In the genomic region with DNA sequence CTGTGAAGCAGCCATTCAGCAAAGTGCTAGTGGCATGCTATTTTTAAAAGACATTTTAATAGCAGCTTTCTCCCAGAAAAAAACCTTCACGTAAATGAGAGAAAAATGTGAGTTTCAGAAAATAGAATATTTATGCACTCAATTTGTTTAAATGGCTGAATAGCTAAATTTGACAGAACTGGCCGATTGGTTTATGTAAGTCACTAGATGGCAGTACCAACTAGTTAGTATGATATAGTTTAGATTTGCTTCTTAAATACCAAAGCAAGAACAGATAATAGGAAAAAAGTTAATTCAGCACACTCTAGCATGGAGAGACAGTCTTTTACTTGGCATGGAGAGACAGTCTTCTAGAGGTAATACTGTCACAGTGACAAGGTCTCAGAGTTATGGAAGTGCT, we compare ENCODE assay signal across 11 cellular contexts.
A peak's percentile ranks its signal among the peaks of the same experiment; 100 is the strongest.
DNase-seq lines count a peak whose midpoint lies in the region; ATAC-seq and TF ChIP-seq lines count a peak whose summit lies in the region.
"Had no signal": no experiment of that assay in that cellular context is flagged by ENCODE, and none has a peak within 500 bp of the region (broad histone marks: within the 10 kb centered on the region; RNA-seq: fewer than 3 reads in every experiment).

No MANE protein-coding gene starts in this region.

- 10% methylated on average over 2 of the region's 2 CpGs for WGBS in mammary epithelial cell (ENCODE audit: low coverage, missing lambda C conversion rate)

- no peaks in the 10 kb centered on the region for H3K79me2 ChIP-seq in mammary epithelial cell (ENCODE audit: insufficient read depth, low read length)

- in situ Hi-C loops in mammary epithelial cell (cut with MboI; ENCODE audit: low sequenced_read_pairs in 2 of 2), result no loop called here

- H3K36me3 ChIP-seq in mammary epithelial cell (ENCODE audit: insufficient read depth, low read length), result no peaks in the 10 kb centered on the region
- H3K36me3 ChIP-seq: BLaER1 had no signal

- no peak overlapping the region for H3K4me3 ChIP-seq in mammary epithelial cell (replicated peaks in 1 of 3; ENCODE audit: insufficient read depth in 1 of 3, low read depth in 2 of 3, low read length in 3 of 3)
- H3K4me3 ChIP-seq: BLaER1 had no signal

- no peaks in the 10 kb centered on the region for H3K4me1 Mint-ChIP-seq in osteocyte (ENCODE audit: unreplicated experiment)
- no peaks in the 10 kb centered on the region for H3K4me1 Mint-ChIP-seq in activated CD4-positive, alpha-beta memory T cell treated with anti-CD3 and anti-CD28 coated beads, Interleukin-2, amount 10 ng/mL, durations not matched to agents 7 days and 5 days
- H3K4me1 Mint-ChIP-seq: activated T-helper 17 cell treated with anti-CD3 and anti-CD28 coated beads, Interleukin-2, amount 50 U/mL, for 72 hours had no signal

- CTCF ChIA-PET in mammary epithelial cell (lab: Charles Lee; ENCODE audit: low non-redundant PET), result no interaction called here
- CTCF ChIA-PET in activated CD4-positive, alpha-beta memory T cell treated with anti-CD3 and anti-CD28 coated beads, Interleukin-2, amount 10 ng/mL, durations not matched to agents 7 days and 5 days (lab: Charles Lee), result interaction anchor here (0.9 kb wide), 1 partner anchor 70 kb away, joined by 4 read pairs; no protein-coding TSS in a partner anchor

- POLR2A ChIA-PET in activated CD4-positive, alpha-beta memory T cell treated with anti-CD3 and anti-CD28 coated beads, Interleukin-2, amount 10 ng/mL, durations not matched to agents 7 days and 5 days (lab: Charles Lee), result no interaction called here

- intact Hi-C loops in mammary epithelial cell (cut with micrococcal nuclease), result no loop called here

- H3K9me3 Mint-ChIP-seq in osteocyte (ENCODE audit: unreplicated experiment), result no peaks in the 10 kb centered on the region
- H3K9me3 Mint-ChIP-seq in activated CD4-positive, alpha-beta memory T cell treated with anti-CD3 and anti-CD28 coated beads, Interleukin-2, amount 10 ng/mL, durations not matched to agents 7 days and 5 days, result no peaks in the 10 kb centered on the region
- H3K9me3 Mint-ChIP-seq: activated T-helper 17 cell treated with anti-CD3 and anti-CD28 coated beads, Interleukin-2, amount 50 U/mL, for 72 hours had no signal

- peaks cover 3% of the 10 kb centered on the region for H3K27me3 ChIP-seq in mammary epithelial cell (ENCODE audit: insufficient read depth, low read length)
- H3K27me3 ChIP-seq: BLaER1 had no signal

- peaks cover 27% of the 10 kb centered on the region for H3K27me3 Mint-ChIP-seq in osteocyte (ENCODE audit: unreplicated experiment)
- H3K27me3 Mint-ChIP-seq in activated CD4-positive, alpha-beta memory T cell treated with anti-CD3 and anti-CD28 coated beads, Interleukin-2, amount 10 ng/mL, durations not matched to agents 7 days and 5 days, result peaks cover 6% of the 10 kb centered on the region

- DNase-seq in NCI-H1694 treated with DMSO at 0.1 percent for 48 hours (lab: John Stamatoyannopoulos, UW), result peak; percentile 33
- no peak for DNase-seq in NCI-H1694 (lab: John Stamatoyannopoulos, UW)
- DNase-seq in NAMALWA (ENCODE audit: low spot score), result peak; percentile 26
- no peak for DNase-seq in mammary epithelial cell
- DNase-seq in osteocyte (ENCODE audit: extremely low spot score, unreplicated experiment), result no peak
- no peak for DNase-seq in activated CD4-positive, alpha-beta memory T cell treated with anti-CD3 and anti-CD28 coated beads, Interleukin-2, amount 10 ng/mL, durations not matched to agents 7 days and 5 days
- DNase-seq: right cardiac atrium had no signal

- no peaks in the 10 kb centered on the region for H3K4me1 ChIP-seq in mammary epithelial cell (ENCODE audit: insufficient read depth, low read length)

- H3K27ac Mint-ChIP-seq in osteocyte (ENCODE audit: unreplicated experiment), result no peak overlapping the region
- no peak overlapping the region for H3K27ac Mint-ChIP-seq in activated CD4-positive, alpha-beta memory T cell treated with anti-CD3 and anti-CD28 coated beads, Interleukin-2, amount 10 ng/mL, durations not matched to agents 7 days and 5 days
- H3K27ac Mint-ChIP-seq: activated T-helper 17 cell treated with anti-CD3 and anti-CD28 coated beads, Interleukin-2, amount 50 U/mL, for 72 hours had no signal

- H3K9ac ChIP-seq in mammary epithelial cell (ENCODE audit: insufficient read depth, low read length), result no peak overlapping the region
- H3K9ac ChIP-seq: BLaER1 had no signal

- TF ChIP-seq CTCF in mammary epithelial cell (conservative IDR thresholded peaks at IDR 0.05 in 1 of 2, IDR thresholded peaks at IDR 0.05 in 1 of 2; ENCODE audit: extremely low read depth in 1 of 2, insufficient read depth in 1 of 2, low read depth in 1 of 2, low read length in 2 of 2), result peak; percentile 25 to 46
- peak; percentile 51 for TF ChIP-seq CTCF in osteocyte (IDR thresholded peaks at IDR 0.05)

- no peak overlapping the region for H3K4me3 Mint-ChIP-seq in osteocyte (ENCODE audit: unreplicated experiment)
- H3K4me3 Mint-ChIP-seq in activated CD4-positive, alpha-beta memory T cell treated with anti-CD3 and anti-CD28 coated beads, Interleukin-2, amount 10 ng/mL, durations not matched to agents 7 days and 5 days, result no peak overlapping the region
- H3K4me3 Mint-ChIP-seq: activated T-helper 17 cell treated with anti-CD3 and anti-CD28 coated beads, Interleukin-2, amount 50 U/mL, for 72 hours had no signal

- no peaks in the 10 kb centered on the region for H3K36me3 Mint-ChIP-seq in osteocyte (ENCODE audit: unreplicated experiment)
- H3K36me3 Mint-ChIP-seq in activated CD4-positive, alpha-beta memory T cell treated with anti-CD3 and anti-CD28 coated beads, Interleukin-2, amount 10 ng/mL, durations not matched to agents 7 days and 5 days (ENCODE audit: low read depth), result no peaks in the 10 kb centered on the region

- H3K9me3 ChIP-seq in mammary epithelial cell (replicated peaks; ENCODE audit: insufficient read depth, low read length), result no peaks in the 10 kb centered on the region
- H3K9me3 ChIP-seq: BLaER1 had no signal

- no peaks in the 10 kb centered on the region for H4K20me1 ChIP-seq in mammary epithelial cell (ENCODE audit: insufficient read depth, low read length)
- H4K20me1 ChIP-seq: BLaER1 had no signal

- H3K27ac ChIP-seq in mammary epithelial cell (ENCODE audit: insufficient read depth, low read depth, low read length), result no peak overlapping the region
- H3K27ac ChIP-seq: BLaER1 had no signal

- H3K4me2 ChIP-seq in mammary epithelial cell (ENCODE audit: insufficient read depth, low read depth, low read length), result no peak overlapping the region
- H3K4me2 ChIP-seq: BLaER1 had no signal

- dilution Hi-C loops in mammary epithelial cell (cut with HindIII; ENCODE audit: low sequenced_read_pairs), result no loop called here

- no TSS peak for BruUV-seq in mammary epithelial cell (replicated peaks; lab: Mats Ljungman, UMichigan)

- ATAC-seq in GM21723 (IDR thresholded peaks at IDR 0.05; ENCODE audit: unreplicated experiment) (no peak), GM21529 (IDR thresholded peaks at IDR 0.05; ENCODE audit: unreplicated experiment) (no peak)
- ATAC-seq: activated T-helper 17 cell treated with anti-CD3 and anti-CD28 coated beads, Interleukin-2, amount 50 U/mL, for 72 hours; right cardiac atrium had no signal

- no peak overlapping the region for H2AFZ ChIP-seq in mammary epithelial cell (ENCODE audit: low read depth, low read length)

Comparison
In these comparisons a context has a peak if more than half of its experiments do, and no peak if none do; other contexts are left out.
1. DNase-seq: peak in NCI-H1694 treated with DMSO at 0.1 percent for 48 hours (single experiment) and NAMALWA (single experiment); none in NCI-H1694 (single experiment), mammary epithelial cell (single experiment), osteocyte (single experiment) and activated CD4-positive, alpha-beta memory T cell treated with anti-CD3 and anti-CD28 coated beads, Interleukin-2, amount 10 ng/mL, durations not matched to agents 7 days and 5 days (single experiment).